15 cellular contexts compared by ENCODE assay signal in genomic region chr18:666628-667027, GRCh38. TPM values are rescaled to one million over a fixed set of nuclear protein-coding genes. Genes with fewer than 3 reads are reported as not detected.
DNase-seq lines count a peak whose midpoint lies in the region; ATAC-seq and TF ChIP-seq lines count a peak whose summit lies in the region.
"Had no signal": no experiment of that assay in that cellular context is flagged by ENCODE, and none has a peak within 500 bp of the region (broad histone marks: within the 10 kb centered on the region; RNA-seq: fewer than 3 reads in every experiment).

No MANE protein-coding gene starts in this region.

- no peak overlapping the region for H3K4me3 ChIP-seq in Caco-2 (ENCODE audit: low read depth, low read length)
- no peak overlapping the region for H3K4me3 ChIP-seq in HEK293 (ENCODE audit: low read depth, low read length)
- no peak overlapping the region for H3K4me3 ChIP-seq in BE2C (ENCODE audit: low read depth, low read length)
- H3K4me3 ChIP-seq: GM23338 had no signal

- TF ChIP-seq CTCF in Caco-2 (IDR thresholded peaks at IDR 0.05; ENCODE audit: insufficient read depth in 1 of 2, low read depth in 1 of 2, low read length in 1 of 2, severe bottlenecking in 1 of 2, unreplicated experiment in 1 of 2), result no peak
- no peak for TF ChIP-seq CTCF in HEK293 (tag by site-specific recombination; IDR thresholded peaks at IDR 0.05)
- TF ChIP-seq CTCF in endothelial cell (IDR thresholded peaks at IDR 0.05; ENCODE audit: unreplicated experiment), result no peak
- TF ChIP-seq CTCF in BE2C (IDR thresholded peaks at IDR 0.05; ENCODE audit: low read depth, low read length), result no peak

- POLR2A ChIA-PET in Caco-2 (lab: Charles Lee) (no interaction called here), HEK293 (lab: Yijun Ruan, JAX) (no interaction called here)

- intact Hi-C loops in activated CD4-positive, alpha-beta T cell treated with anti-CD3 and anti-CD28 coated beads, Interleukin-2, amount 10 ng/mL, durations not matched to agents 24 days and 14 days (cut with micrococcal nuclease), result no loop called here
- intact Hi-C loops in Caco-2 (cut with micrococcal nuclease; ENCODE audit: unreplicated experiment), result no loop called here

- H3K36me3 ChIP-seq in Caco-2 (ENCODE audit: control insufficient read depth, insufficient read depth, low read length), result peaks cover 4% of the 10 kb centered on the region
- H3K36me3 ChIP-seq in HEK293 (ENCODE audit: control insufficient read depth in 2 of 2, insufficient read depth in 1 of 2, low read length in 2 of 2), result peaks cover 47 to 60% of the 10 kb centered on the region in 2 experiments
- H3K36me3 ChIP-seq in BE2C, result peaks cover 19% of the 10 kb centered on the region

- no peaks in the 10 kb centered on the region for H3K27me3 ChIP-seq in Caco-2 (replicated peaks; ENCODE audit: control insufficient read depth, insufficient read depth, low read length)
- H3K27me3 ChIP-seq in BE2C, result no peaks in the 10 kb centered on the region

- BruUV-seq in Caco-2 (replicated peaks; lab: Mats Ljungman, UMichigan), result no TSS peak

- no peak for DNase-seq in activated CD4-positive, alpha-beta T cell treated with anti-CD3 and anti-CD28 coated beads, Interleukin-2, amount 10 ng/mL, durations not matched to agents 24 days and 14 days
- DNase-seq in activated CD4-positive, alpha-beta T cell treated with anti-CD3 and anti-CD28 coated beads for 4 hours, result no peak
- DNase-seq in Caco-2, result no peak
- no peak for DNase-seq in endothelial cell (ENCODE audit: low spot score)
- no peak for DNase-seq in BE2C
- DNase-seq: ACHN; C1 segment of cervical spinal cord; CD4-positive, alpha-beta T cell; DMS153; DMS79 treated with DMSO at 0.1 percent for 48 hours; GDM1; IMR-90 had no signal

- peaks cover 5% of the 10 kb centered on the region for H3K9me3 Mint-ChIP-seq in activated CD4-positive, alpha-beta T cell treated with anti-CD3 and anti-CD28 coated beads, Interleukin-2, amount 10 ng/mL, durations not matched to agents 24 days and 14 days
- H3K9me3 Mint-ChIP-seq in Caco-2 (ENCODE audit: unreplicated experiment) (peaks cover 12% of the 10 kb centered on the region), endothelial cell (ENCODE audit: unreplicated experiment) (no peaks in the 10 kb centered on the region)

- ATAC-seq in HG02798 (IDR thresholded peaks at IDR 0.05; ENCODE audit: poor library complexity, unreplicated experiment), result no peak

- H3K4me3 Mint-ChIP-seq in activated CD4-positive, alpha-beta T cell treated with anti-CD3 and anti-CD28 coated beads, Interleukin-2, amount 10 ng/mL, durations not matched to agents 24 days and 14 days, result no peak overlapping the region
- H3K4me3 Mint-ChIP-seq in Caco-2 (ENCODE audit: unreplicated experiment) (peak overlapping the region; percentile 6), endothelial cell (ENCODE audit: unreplicated experiment) (peak overlapping the region; percentile 76)
- H3K4me3 Mint-ChIP-seq: CD4-positive, alpha-beta T cell; GM23338 had no signal

- CTCF ChIA-PET in Caco-2 (lab: Charles Lee), result interaction anchor here (1.0 kb wide), 1 partner anchor 173 kb away, joined by 5 read pairs; no protein-coding TSS in a partner anchor
- CTCF ChIA-PET in HEK293 (lab: Yijun Ruan, JAX), result interaction anchor here (0.6 kb wide), 2 partner anchors 9 to 161 kb away, joined by 3 read pairs; partner anchors contain the start of gene TYMS

- peak overlapping the region; percentile 43 for H3K27ac Mint-ChIP-seq in activated CD4-positive, alpha-beta T cell treated with anti-CD3 and anti-CD28 coated beads, Interleukin-2, amount 10 ng/mL, durations not matched to agents 24 days and 14 days
- H3K27ac Mint-ChIP-seq in Caco-2 (ENCODE audit: unreplicated experiment) (no peak overlapping the region), endothelial cell (ENCODE audit: unreplicated experiment) (no peak overlapping the region)
- H3K27ac Mint-ChIP-seq: CD4-positive, alpha-beta T cell; GM23338 had no signal

- H3K4me1 Mint-ChIP-seq in activated CD4-positive, alpha-beta T cell treated with anti-CD3 and anti-CD28 coated beads, Interleukin-2, amount 10 ng/mL, durations not matched to agents 24 days and 14 days, result peaks cover 17% of the 10 kb centered on the region
- H3K4me1 Mint-ChIP-seq in Caco-2 (ENCODE audit: low read depth, unreplicated experiment) (peaks cover 19% of the 10 kb centered on the region), endothelial cell (ENCODE audit: unreplicated experiment) (no peaks in the 10 kb centered on the region)

- peaks cover 64% of the 10 kb centered on the region for H3K36me3 Mint-ChIP-seq in activated CD4-positive, alpha-beta T cell treated with anti-CD3 and anti-CD28 coated beads, Interleukin-2, amount 10 ng/mL, durations not matched to agents 24 days and 14 days (ENCODE audit: low read depth)
- H3K36me3 Mint-ChIP-seq in Caco-2 (ENCODE audit: insufficient read depth, unreplicated experiment) (peaks cover 72% of the 10 kb centered on the region), endothelial cell (ENCODE audit: low read depth, unreplicated experiment) (peaks cover 43% of the 10 kb centered on the region)

- H3K9me3 ChIP-seq in Caco-2 (0 out of 2 replicates have a peak, but pooled peaks cover 3% of the 10 kb centered on the region), HEK293 (ENCODE audit: control insufficient read depth, insufficient read depth, low read depth, low read length) (no peaks in the 10 kb centered on the region), BE2C (no peaks in the 10 kb centered on the region)

- no peaks in the 10 kb centered on the region; the same call in 1 of the 2 replicates for H3K4me1 ChIP-seq in Caco-2
- no peaks in the 10 kb centered on the region for H3K4me1 ChIP-seq in HEK293 (ENCODE audit: control insufficient read depth, insufficient read depth, low read length)
- no peaks in the 10 kb centered on the region for H3K4me1 ChIP-seq in BE2C

- H3K27me3 Mint-ChIP-seq in activated CD4-positive, alpha-beta T cell treated with anti-CD3 and anti-CD28 coated beads, Interleukin-2, amount 10 ng/mL, durations not matched to agents 24 days and 14 days, result no peaks in the 10 kb centered on the region
- H3K27me3 Mint-ChIP-seq in Caco-2 (ENCODE audit: insufficient read depth, unreplicated experiment), result peaks cover 3% of the 10 kb centered on the region
- no peaks in the 10 kb centered on the region for H3K27me3 Mint-ChIP-seq in endothelial cell (ENCODE audit: unreplicated experiment)
- H3K27me3 Mint-ChIP-seq: CD4-positive, alpha-beta T cell had no signal

- H3K27ac ChIP-seq in HEK293 (ENCODE audit: extremely low read depth, low read depth, low read length), result no peak overlapping the region

TF ChIP-seq in HEK293, 187 proteins besides CTCF, POLR2A, EP300 and RAD21:
- TF ChIP-seq, protein P1, sequence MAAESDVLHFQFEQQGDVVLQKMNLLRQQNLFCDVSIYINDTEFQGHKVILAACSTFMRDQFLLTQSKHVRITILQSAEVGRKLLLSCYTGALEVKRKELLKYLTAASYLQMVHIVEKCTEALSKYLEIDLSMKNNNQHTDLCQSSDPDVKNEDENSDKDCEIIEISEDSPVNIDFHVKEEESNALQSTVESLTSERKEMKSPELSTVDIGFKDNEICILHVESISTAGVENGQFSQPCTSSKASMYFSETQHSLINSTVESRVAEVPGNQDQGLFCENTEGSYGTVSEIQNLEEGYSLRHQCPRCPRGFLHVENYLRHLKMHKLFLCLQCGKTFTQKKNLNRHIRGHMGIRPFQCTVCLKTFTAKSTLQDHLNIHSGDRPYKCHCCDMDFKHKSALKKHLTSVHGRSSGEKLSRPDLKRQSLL (tag by site-specific recombination; IDR thresholded peaks at IDR 0.05), result peak; percentile 80
- TF ChIP-seq ZNF146 (tag by site-specific recombination; IDR thresholded peaks at IDR 0.05), result no peak
- no peak for TF ChIP-seq ZNF510 (tag by site-specific recombination; IDR thresholded peaks at IDR 0.05; ENCODE audit: insufficient replicate concordance)

RNA-seq across cellular contexts. Expression of gene TYMS, which starts 9.2 kb away (rescaled TPM):
- total RNA-seq in activated CD4-positive, alpha-beta T cell treated with anti-CD3 and anti-CD28 coated beads, Interleukin-2, amount 10 ng/mL, durations not matched to agents 24 days and 14 days, result 269 and 276 TPM in 2 replicates
- 140 and 143 TPM in 2 replicates for total RNA-seq in Caco-2 (2022)
- 61.7 TPM for total RNA-seq in endothelial cell (ENCODE audit: unreplicated experiment)
- polyA plus RNA-seq in BE2C (2012; ENCODE audit: insufficient read depth, insufficient read length, low read depth), result 14.8 TPM

RNA-seq across cellular contexts. Expression of gene ENOSF1, which starts 45.8 kb away (rescaled TPM):
- total RNA-seq in activated CD4-positive, alpha-beta T cell treated with anti-CD3 and anti-CD28 coated beads, Interleukin-2, amount 10 ng/mL, durations not matched to agents 24 days and 14 days, result 85.2 and 91.8 TPM in 2 replicates
- total RNA-seq in Caco-2 (2022) (112 and 114 TPM in 2 replicates), endothelial cell (ENCODE audit: unreplicated experiment) (31.8 TPM)
- polyA plus RNA-seq in BE2C (2012; ENCODE audit: insufficient read depth, insufficient read length, low read depth), result 11.2 TPM
